ENCODE assay signal across 11 cellular contexts in genomic region chr15:55402707-55403106, GRCh38. TPM values are rescaled to one million over a fixed set of nuclear protein-coding genes. Genes with fewer than 3 reads are reported as not detected.
DNase-seq lines count a peak whose midpoint lies in the region; ATAC-seq and TF ChIP-seq lines count a peak whose summit lies in the region.
"Had no signal": no experiment of that assay in that cellular context is flagged by ENCODE, and none has a peak within 500 bp of the region (broad histone marks: within the 10 kb centered on the region; RNA-seq: fewer than 3 reads in every experiment).

No MANE protein-coding gene starts in this region.

- no peaks in the 10 kb centered on the region for H3K9me3 ChIP-seq in stomach
- H3K9me3 ChIP-seq: BE2C had no signal

- H3K36me3 Mint-ChIP-seq in activated T-cell treated with anti-CD3 and anti-CD28 coated beads, Interleukin-2, amount 50 U/mL, for 72 hours (ENCODE audit: insufficient read depth in 2 of 2): peaks cover 3 to 5% of the 10 kb centered on the region in 2 donors
- H3K36me3 Mint-ChIP-seq in nephron progenitor cell (ENCODE audit: low read depth): peaks cover 19% of the 10 kb centered on the region

- H3K27me3 ChIP-seq in brain microvascular endothelial cell (replicated peaks): no peaks in the 10 kb centered on the region
- H3K27me3 ChIP-seq in stomach: no peaks in the 10 kb centered on the region
- H3K27me3 ChIP-seq: BE2C had no signal

- peak overlapping the region; percentile 92 for H3K27ac Mint-ChIP-seq in activated T-cell treated with anti-CD3 and anti-CD28 coated beads, Interleukin-2, amount 50 U/mL, for 72 hours
- no peak overlapping the region for H3K27ac Mint-ChIP-seq in nephron progenitor cell
- H3K27ac Mint-ChIP-seq: T-helper 1 cell treated with Interleukin-12 subunit alpha and Interleukin-12 subunit beta and Interleukin-4 antibody, amounts not matched to agents 30 μg/mL and 1 μg/mL, for 36 hours had no signal

- in situ Hi-C loops in brain microvascular endothelial cell (cut with HindIII; ENCODE audit: low pct_ligation_motif_present, low sequenced_read_pairs): no loop called here

- H3K4me1 ChIP-seq in stomach: peaks cover 21 to 71% (median 52%) of the 10 kb centered on the region in 4 donors

- peak overlapping the region; percentile 59 to 84 for H3K4me3 Mint-ChIP-seq in activated T-cell treated with anti-CD3 and anti-CD28 coated beads, Interleukin-2, amount 50 U/mL, for 72 hours
- no peak overlapping the region for H3K4me3 Mint-ChIP-seq in nephron progenitor cell
- H3K4me3 Mint-ChIP-seq: T-helper 1 cell treated with Interleukin-12 subunit alpha and Interleukin-12 subunit beta and Interleukin-4 antibody, amounts not matched to agents 30 μg/mL and 1 μg/mL, for 36 hours had no signal

- no peak for DNase-seq in activated T-cell treated with anti-CD3 and anti-CD28 coated beads, Interleukin-2, amount 50 U/mL, for 72 hours
- DNase-seq in activated T-cell treated with anti-CD3 and anti-CD28 coated beads, Interleukin-2, amount 50 U/mL, for 1 hour: no peak
- DNase-seq in brain microvascular endothelial cell (no peak), stomach (no peak), nephron progenitor cell (no peak)
- no peak for DNase-seq in stimulated activated CD4-positive, alpha-beta T cell treated with anti-CD3 and anti-CD28 coated beads, Interleukin-4, amount 100 ng/mL, for 24 hours
- DNase-seq in stimulated activated CD4-positive, alpha-beta T cell treated with anti-CD3 and anti-CD28 coated beads, Interleukin-2, amount 100 ng/mL, for 48 hours: no peak
- DNase-seq: BE2C, NCI-H1105 treated with DMSO at 0.1 percent for 48 hours had no signal

- TF ChIP-seq POLR2A in stomach (IDR thresholded peaks at IDR 0.05): no peak

- intact Hi-C loops in stomach (cut with DNase I; ENCODE audit: low total_unique reads): no loop called here

- H3K27ac ChIP-seq in brain microvascular endothelial cell (peak overlapping the region; percentile 1), stomach (peak overlapping the region in 4 of 5 donors; percentile 19 to 98 (median 58))

- TF ChIP-seq EP300 in stomach (IDR thresholded peaks at IDR 0.05): no peak

- peaks cover 63% of the 10 kb centered on the region for H3K4me1 Mint-ChIP-seq in activated T-cell treated with anti-CD3 and anti-CD28 coated beads, Interleukin-2, amount 50 U/mL, for 72 hours (ENCODE audit: low read depth)
- peaks cover 8% of the 10 kb centered on the region for H3K4me1 Mint-ChIP-seq in nephron progenitor cell

- H3K4me3 ChIP-seq in brain microvascular endothelial cell (ENCODE audit: low read depth, low read length): no peak overlapping the region
- no peak overlapping the region for H3K4me3 ChIP-seq in stomach

- no peaks in the 10 kb centered on the region for H3K9me3 Mint-ChIP-seq in activated T-cell treated with anti-CD3 and anti-CD28 coated beads, Interleukin-2, amount 50 U/mL, for 72 hours
- H3K9me3 Mint-ChIP-seq in nephron progenitor cell: peaks cover 10% of the 10 kb centered on the region
- H3K9me3 Mint-ChIP-seq: T-helper 1 cell treated with Interleukin-12 subunit alpha and Interleukin-12 subunit beta and Interleukin-4 antibody, amounts not matched to agents 30 μg/mL and 1 μg/mL, for 36 hours had no signal

- peak; percentile 45 to 60 for ATAC-seq in activated T-cell treated with anti-CD3 and anti-CD28 coated beads, Interleukin-2, amount 50 U/mL, for 72 hours (replicated peaks in 1 of 2)
- peak; percentile 56 for ATAC-seq in HG03175 (IDR thresholded peaks at IDR 0.05; ENCODE audit: unreplicated experiment)

- no peaks in the 10 kb centered on the region for H3K36me3 ChIP-seq in brain microvascular endothelial cell (replicated peaks)
- peaks cover 0 to 10% (median 7%) of the 10 kb centered on the region in 4 donors for H3K36me3 ChIP-seq in stomach
- H3K36me3 ChIP-seq: BE2C had no signal

- TF ChIP-seq CTCF in brain microvascular endothelial cell (IDR thresholded peaks at IDR 0.05; ENCODE audit: low read depth, low read length, missing control alignments): no peak
- no peak for TF ChIP-seq CTCF in stomach (IDR thresholded peaks at IDR 0.05)
- no peak for TF ChIP-seq CTCF in nephron progenitor cell (IDR thresholded peaks at IDR 0.05)

- H3K27me3 Mint-ChIP-seq in activated T-cell treated with anti-CD3 and anti-CD28 coated beads, Interleukin-2, amount 50 U/mL, for 72 hours (ENCODE audit: low read depth): no peaks in the 10 kb centered on the region
- H3K27me3 Mint-ChIP-seq in nephron progenitor cell (ENCODE audit: low read depth, poor library complexity): no peaks in the 10 kb centered on the region

RNA-seq across cellular contexts. Expression of gene CCPG1, which starts 5.5 kb away (rescaled TPM):
- 10 to 100 TPM; 34.0 to 43.1 TPM for total RNA-seq in activated T-cell treated with anti-CD3 and anti-CD28 coated beads, Interleukin-2, amount 50 U/mL, for 72 hours
- total RNA-seq in stomach: 100 to 1,000 TPM in 1 of 5 donors, 10 to 100 TPM in 4; 15.9 to 119 (median 54.6) TPM
- 10 to 100 TPM; 15.1 to 17.3 (median 17.1) TPM for polyA plus RNA-seq in stomach

RNA-seq across cellular contexts. Expression of gene PIERCE2, which starts 5.6 kb away (rescaled TPM):
- total RNA-seq in activated T-cell treated with anti-CD3 and anti-CD28 coated beads, Interleukin-2, amount 50 U/mL, for 72 hours: under 1 TPM in 1 of 2 donors, not detected in 1; 0.69 TPM
- 1 to 10 TPM in 3 of 5 donors, not detected in 2; 1.1 to 3.6 (median 2.8) TPM for total RNA-seq in stomach
- 10 to 100 TPM in 2 of 3 donors, 1 to 10 TPM in 1; 7.4 to 15.2 (median 12.2) TPM for polyA plus RNA-seq in stomach
